Comparison of ENCODE assay signal across 20 cellular contexts in genomic region chr9:38117646-38118045, GRCh38. TPM values are rescaled to one million over a fixed set of nuclear protein-coding genes. Genes with fewer than 3 reads are reported as not detected.
DNase-seq lines count a peak whose midpoint lies in the region; ATAC-seq and TF ChIP-seq lines count a peak whose summit lies in the region.
"Had no signal": no experiment of that assay in that cellular context is flagged by ENCODE, and none has a peak within 500 bp of the region (broad histone marks: within the 10 kb centered on the region; RNA-seq: fewer than 3 reads in every experiment).

No MANE protein-coding gene starts in this region.

- no peaks in the 10 kb centered on the region for H4K20me1 ChIP-seq in IMR-90 (ENCODE audit: insufficient read depth, low read length)
- H4K20me1 ChIP-seq: BLaER1 had no signal

- no peak overlapping the region for H3K4me2 ChIP-seq in IMR-90 (ENCODE audit: low read depth, low read length)
- H3K4me2 ChIP-seq in neuronal stem cell (ENCODE audit: insufficient read depth, low read length, poor library complexity, severe bottlenecking): no peak overlapping the region
- H3K4me2 ChIP-seq: BLaER1, GM23338 had no signal

- H2AK9ac ChIP-seq in IMR-90 (replicated peaks; ENCODE audit: low read depth, low read length, poor library complexity): no peak overlapping the region

- dilution Hi-C loops in IMR-90 (cut with HindIII; ENCODE audit: low sequenced_read_pairs, unreplicated experiment): no loop called here

- no peaks in the 10 kb centered on the region for H3K9me1 ChIP-seq in IMR-90 (ENCODE audit: insufficient read depth, low read length)

- H3K4me1 Mint-ChIP-seq in activated T-helper 1 cell treated with anti-CD3 and anti-CD28 coated beads, Interleukin-12 subunit alpha, Interleukin-12 subunit beta, Interleukin-2, Interleukin-4 antibody, amounts not matched to agents 30 ng/mL and 10 ng/mL and 1 ng/mL, durations not matched to agents 14 hours and 24 hours and 36 hours (ENCODE audit: low read depth): no peaks in the 10 kb centered on the region
- H3K4me1 Mint-ChIP-seq: activated CD4-positive, alpha-beta T cell treated with anti-CD3 and anti-CD28 coated beads for 36 hours; GM23338; natural killer cell had no signal

- no peak overlapping the region for H2BK12ac ChIP-seq in neuronal stem cell (ENCODE audit: low read length)

- H2BK5ac ChIP-seq in IMR-90 (ENCODE audit: low read depth, low read length, poor library complexity, severe bottlenecking): no peak overlapping the region
- no peak overlapping the region for H2BK5ac ChIP-seq in neuronal stem cell (ENCODE audit: low read length)

- no peaks in the 10 kb centered on the region for H3K27me3 Mint-ChIP-seq in activated T-helper 1 cell treated with anti-CD3 and anti-CD28 coated beads, Interleukin-12 subunit alpha, Interleukin-12 subunit beta, Interleukin-2, Interleukin-4 antibody, amounts not matched to agents 30 ng/mL and 10 ng/mL and 1 ng/mL, durations not matched to agents 14 hours and 24 hours and 36 hours (ENCODE audit: insufficient read depth)

- no peak overlapping the region for H2AFZ ChIP-seq in IMR-90 (replicated peaks; ENCODE audit: low read length, poor library complexity)
- no peak overlapping the region for H2AFZ ChIP-seq in neuronal stem cell (ENCODE audit: low read length)
- H2AFZ ChIP-seq: GM23338 had no signal

- TF ChIP-seq RAD21 in IMR-90 (IDR thresholded peaks at IDR 0.05; ENCODE audit: low read length): no peak

- no peak for TF ChIP-seq POLR2A in IMR-90 (IDR thresholded peaks at IDR 0.05; ENCODE audit: low read depth, low read length)

- H3K23ac ChIP-seq in IMR-90 (ENCODE audit: low read depth, low read length) (no peak overlapping the region), neuronal stem cell (ENCODE audit: low read depth, low read length, poor library complexity) (no peak overlapping the region)

- H3K36me3 ChIP-seq in IMR-90 (ENCODE audit: control insufficient read depth, insufficient read depth, low read length) (no peaks in the 10 kb centered on the region), neuronal stem cell (replicated peaks in 1 of 2; ENCODE audit: control insufficient read depth in 2 of 2, insufficient read depth in 2 of 2, low read length in 2 of 2) (no peaks in the 10 kb centered on the region)
- H3K36me3 ChIP-seq: BLaER1, brain microvascular endothelial cell had no signal

- H3K27me3 ChIP-seq in IMR-90 (ENCODE audit: control insufficient read depth, insufficient read depth, low read length) (peaks cover 49% of the 10 kb centered on the region), neuronal stem cell (ENCODE audit: control insufficient read depth in 3 of 3, insufficient read depth in 3 of 3, low read depth in 1 of 3, low read length in 3 of 3) (no peaks in the 10 kb centered on the region)
- H3K27me3 ChIP-seq: BLaER1 had no signal

- H4K8ac ChIP-seq in IMR-90 (ENCODE audit: low read depth in 2 of 2, low read length in 2 of 2) (no peak overlapping the region), neuronal stem cell (ENCODE audit: low read depth, low read length) (no peak overlapping the region)

- H3K9me3 Mint-ChIP-seq in activated T-helper 1 cell treated with anti-CD3 and anti-CD28 coated beads, Interleukin-12 subunit alpha, Interleukin-12 subunit beta, Interleukin-2, Interleukin-4 antibody, amounts not matched to agents 30 ng/mL and 10 ng/mL and 1 ng/mL, durations not matched to agents 14 hours and 24 hours and 36 hours: no peaks in the 10 kb centered on the region
- H3K9me3 Mint-ChIP-seq: endodermal cell, GM23338, mesothelial cell of epicardium, natural killer cell had no signal

- H3K27ac ChIP-seq in IMR-90 (ENCODE audit: insufficient read depth, low read length) (no peak overlapping the region), neuronal stem cell (replicated peaks; ENCODE audit: low read length) (no peak overlapping the region)
- H3K27ac ChIP-seq: BLaER1, brain microvascular endothelial cell had no signal

- BruUV-seq in IMR-90 (replicated peaks; lab: Mats Ljungman, UMichigan): no TSS peak

- H3K14ac ChIP-seq in IMR-90 (replicated peaks; ENCODE audit: low read depth, low read length) (no peak overlapping the region), neuronal stem cell (ENCODE audit: low read length) (no peak overlapping the region)

- ATAC-seq in IMR-90 (ENCODE audit: low read depth): peak; percentile 14; the same call in 1 of the 2 replicates
- ATAC-seq in GM19455 (IDR thresholded peaks at IDR 0.05; ENCODE audit: unreplicated experiment): no peak
- ATAC-seq: activated CD4-positive, alpha-beta T cell treated with anti-CD3 and anti-CD28 coated beads for 36 hours; GM23338; left colon; natural killer cell had no signal

- no peak overlapping the region for H2AK5ac ChIP-seq in IMR-90 (ENCODE audit: low read depth, low read length)
- no peak overlapping the region for H2AK5ac ChIP-seq in neuronal stem cell (ENCODE audit: low read depth, low read length)

- no peak for TF ChIP-seq CTCF in IMR-90 (conservative IDR thresholded peaks at IDR 0.05; ENCODE audit: low read depth, low read length)

- H3K79me1 ChIP-seq in IMR-90 (ENCODE audit: low read depth in 1 of 2, low read length in 2 of 2): no peaks in the 10 kb centered on the region
- no peaks in the 10 kb centered on the region for H3K79me1 ChIP-seq in neuronal stem cell (ENCODE audit: low read depth, low read length)

- H3K4me1 ChIP-seq in IMR-90 (ENCODE audit: control insufficient read depth, insufficient read depth, low read length): peaks cover 2% of the 10 kb centered on the region; the same call in 1 of the 2 replicates
- H3K4me1 ChIP-seq in neuronal stem cell (ENCODE audit: control insufficient read depth in 2 of 2, insufficient read depth in 1 of 2, low read depth in 1 of 2, low read length in 2 of 2): no peaks in the 10 kb centered on the region

- H3K18ac ChIP-seq in IMR-90 (ENCODE audit: low read depth, low read length) (no peak overlapping the region), neuronal stem cell (ENCODE audit: low read length) (peak overlapping the region; percentile 3)

- H3K4ac ChIP-seq in IMR-90 (ENCODE audit: low read depth, low read length) (no peak overlapping the region), neuronal stem cell (ENCODE audit: low read length) (no peak overlapping the region)

- H4K5ac ChIP-seq in IMR-90 (ENCODE audit: low read depth, low read length): no peak overlapping the region

- H2BK15ac ChIP-seq in IMR-90 (ENCODE audit: low read depth, low read length) (no peak overlapping the region), neuronal stem cell (ENCODE audit: low read length) (peak overlapping the region; percentile 23)

- in situ Hi-C loops in IMR-90 (cut with MboI; ENCODE audit: low sequenced_read_pairs): no loop called here

- DNase-seq in NCI-H2196 (lab: John Stamatoyannopoulos, UW; ENCODE audit: unreplicated experiment) (peak; percentile 33), NCI-H2196 treated with DMSO at 0.1 percent for 48 hours (lab: John Stamatoyannopoulos, UW; ENCODE audit: unreplicated experiment) (no peak), IMR-90 (no peak), NCI-H510A treated with DMSO at 0.1 percent for 48 hours (lab: John Stamatoyannopoulos, UW) (peak; percentile 9), neuronal stem cell (ENCODE audit: low spot score) (no peak), iPS-NIHi7 (ENCODE audit: extremely low spot score) (no peak)
- DNase-seq in activated T-helper 1 cell treated with anti-CD3 and anti-CD28 coated beads, Interleukin-12 subunit alpha, Interleukin-12 subunit beta, Interleukin-2, Interleukin-4 antibody, amounts not matched to agents 30 ng/mL and 10 ng/mL and 1 ng/mL, durations not matched to agents 14 hours and 24 hours and 36 hours (ENCODE audit: low spot score): no peak
- DNase-seq: activated CD4-positive, alpha-beta T cell treated with anti-CD3 and anti-CD28 coated beads for 36 hours; brain microvascular endothelial cell; endodermal cell; glutamatergic neuron; KBM-7; left colon; natural killer cell; NCI-H2227 treated with DMSO at 0.1 percent for 48 hours; Right ventricle myocardium superior had no signal

- H2BK20ac ChIP-seq in IMR-90 (ENCODE audit: low read depth, low read length): no peak overlapping the region

- intact Hi-C loops in IMR-90 (cut with micrococcal nuclease): no loop called here
- intact Hi-C loops in activated T-helper 1 cell treated with anti-CD3 and anti-CD28 coated beads, Interleukin-12 subunit alpha, Interleukin-12 subunit beta, Interleukin-2, Interleukin-4 antibody, amounts not matched to agents 30 ng/mL and 10 ng/mL and 1 ng/mL, durations not matched to agents 14 hours and 24 hours and 36 hours (cut with micrococcal nuclease): no loop called here

- no peak overlapping the region for H4K91ac ChIP-seq in IMR-90 (ENCODE audit: insufficient read depth, low read depth, low read length)
- no peak overlapping the region for H4K91ac ChIP-seq in neuronal stem cell (ENCODE audit: low read depth, low read length, poor library complexity)

- H3K56ac ChIP-seq in IMR-90 (ENCODE audit: extremely low read depth, insufficient read depth, low read length): no peak overlapping the region

- H3K4me3 ChIP-seq in IMR-90 (ENCODE audit: insufficient read depth, low read depth, low read length) (no peak overlapping the region), neuronal stem cell (ENCODE audit: low read length in 2 of 2) (no peak overlapping the region)
- H3K4me3 ChIP-seq: BLaER1, GM23338 had no signal

- H2BK120ac ChIP-seq in IMR-90 (ENCODE audit: low read depth, low read length): no peak overlapping the region
- no peak overlapping the region for H2BK120ac ChIP-seq in neuronal stem cell (ENCODE audit: low read depth, low read length)

- no peaks in the 10 kb centered on the region for H3K9me3 ChIP-seq in IMR-90 (ENCODE audit: control insufficient read depth, insufficient read depth, low read length)
- no peaks in the 10 kb centered on the region for H3K9me3 ChIP-seq in neuronal stem cell (replicated peaks in 1 of 2; ENCODE audit: control insufficient read depth in 2 of 2, insufficient read depth in 1 of 2, low read depth in 1 of 2, low read length in 2 of 2)
- H3K9me3 ChIP-seq: BLaER1 had no signal

- CTCF ChIA-PET in IMR-90 (lab: Yijun Ruan, JAX): interaction anchor here (0.6 kb wide), 1 partner anchor 275 kb away, joined by 3 read pairs; no protein-coding TSS in a partner anchor

- H3K36me3 Mint-ChIP-seq in activated T-helper 1 cell treated with anti-CD3 and anti-CD28 coated beads, Interleukin-12 subunit alpha, Interleukin-12 subunit beta, Interleukin-2, Interleukin-4 antibody, amounts not matched to agents 30 ng/mL and 10 ng/mL and 1 ng/mL, durations not matched to agents 14 hours and 24 hours and 36 hours (ENCODE audit: low read depth): no peaks in the 10 kb centered on the region
- H3K36me3 Mint-ChIP-seq: mesothelial cell of epicardium, natural killer cell had no signal

- POLR2A ChIA-PET in IMR-90 (lab: Charles Lee; ENCODE audit: unreplicated experiment): no interaction called here

- H3K27ac Mint-ChIP-seq in activated T-helper 1 cell treated with anti-CD3 and anti-CD28 coated beads, Interleukin-12 subunit alpha, Interleukin-12 subunit beta, Interleukin-2, Interleukin-4 antibody, amounts not matched to agents 30 ng/mL and 10 ng/mL and 1 ng/mL, durations not matched to agents 14 hours and 24 hours and 36 hours: no peak overlapping the region
- H3K27ac Mint-ChIP-seq: activated CD4-positive, alpha-beta T cell treated with anti-CD3 and anti-CD28 coated beads for 36 hours; endodermal cell; GM23338; mesothelial cell of epicardium; natural killer cell had no signal

- WGBS in IMR-90 (ENCODE audit: extremely low coverage in 2 of 2, insufficient read length in 1 of 2), 2 experiments: no CpG with 5 or more reads among the region's 5 CpGs
- WGBS in neuronal stem cell (ENCODE audit: extremely low coverage in 2 of 2, insufficient read length in 2 of 2, insufficient replicate concordance in 1 of 2), 2 donors: no CpG with 5 or more reads among the region's 5 CpGs

- no peak overlapping the region for H3K4me3 Mint-ChIP-seq in activated T-helper 1 cell treated with anti-CD3 and anti-CD28 coated beads, Interleukin-12 subunit alpha, Interleukin-12 subunit beta, Interleukin-2, Interleukin-4 antibody, amounts not matched to agents 30 ng/mL and 10 ng/mL and 1 ng/mL, durations not matched to agents 14 hours and 24 hours and 36 hours
- H3K4me3 Mint-ChIP-seq: activated CD4-positive, alpha-beta T cell treated with anti-CD3 and anti-CD28 coated beads for 36 hours; endodermal cell; GM23338; mesothelial cell of epicardium; natural killer cell had no signal

- H3K9ac ChIP-seq in IMR-90 (ENCODE audit: low read depth, low read length): no peak overlapping the region
- no peak overlapping the region for H3K9ac ChIP-seq in neuronal stem cell (ENCODE audit: low read depth, low read length, poor library complexity)
- H3K9ac ChIP-seq: BLaER1 had no signal

RNA-seq across cellular contexts. Expression of gene SHB, which starts 48.6 kb away (rescaled TPM):
- 6.1 and 7.8 TPM in 2 replicates for total RNA-seq in IMR-90 (2012; rRNA removed)
- 20.4 and 22.9 TPM in 2 replicates for polyA plus RNA-seq in IMR-90 (2012; rRNA removed)
- 15.8 and 28.1 TPM in 2 replicates for polyA plus RNA-seq in IMR-90 (2012; cell fraction: cytosol; rRNA removed)
- polyA plus RNA-seq in IMR-90 (2012; cell fraction: nucleus; rRNA removed; ENCODE audit: low replicate concordance): 36.9 and 39.5 TPM in 2 replicates
- polyA plus RNA-seq in neuronal stem cell (2013, experiment 1 of 2): 2.1 TPM
- polyA plus RNA-seq in neuronal stem cell (2013, experiment 2 of 2): 1.9 TPM
- 1.2 and 1.7 TPM in 2 replicates for total RNA-seq in activated T-helper 1 cell treated with anti-CD3 and anti-CD28 coated beads, Interleukin-12 subunit alpha, Interleukin-12 subunit beta, Interleukin-2, Interleukin-4 antibody, amounts not matched to agents 30 ng/mL and 10 ng/mL and 1 ng/mL, durations not matched to agents 14 hours and 24 hours and 36 hours

Comparison
In these comparisons a context has a peak if more than half of its experiments do, and no peak if none do; other contexts are left out.
1. DNase-seq: peak in NCI-H2196 (single experiment) and NCI-H510A treated with DMSO at 0.1 percent for 48 hours (single experiment); none in NCI-H2196 treated with DMSO at 0.1 percent for 48 hours (single experiment), IMR-90 (single experiment), neuronal stem cell (single experiment), iPS-NIHi7 (single experiment) and activated T-helper 1 cell treated with anti-CD3 and anti-CD28 coated beads, Interleukin-12 subunit alpha, Interleukin-12 subunit beta, Interleukin-2, Interleukin-4 antibody, amounts not matched to agents 30 ng/mL and 10 ng/mL and 1 ng/mL, durations not matched to agents 14 hours and 24 hours and 36 hours (single experiment).